8 cellular contexts compared by ENCODE assay signal in genomic region chr4:6974138-6974848, GRCh38.
DNase-seq lines count a peak whose midpoint lies in the region; ATAC-seq, FAIRE-seq and TF ChIP-seq lines count a peak whose summit lies in the region.

No MANE protein-coding gene starts in this region.

- ATAC-seq in pancreas (peak; percentile 77 to 100 (median 98)), upper lobe of right lung (peak; percentile 99)

- FAIRE-seq in GM18507 (lab: Jason Lieb, UNC) (peak; percentile 95), pancreas (lab: Jason Lieb, UNC) (peak; percentile 73)

- H3K36me3 Mint-ChIP-seq in IgD-negative memory B cell, result peaks cover 2% of the 10 kb centered on the region
- peaks cover 2% of the 10 kb centered on the region for H3K36me3 Mint-ChIP-seq in activated naive CD4-positive, alpha-beta T cell treated with anti-CD3 and anti-CD28 coated beads for 36 hours (ENCODE audit: low read depth)

- POLR2A ChIA-PET in SK-N-SH (lab: Yijun Ruan, JAX), result interaction anchor here (1.0 to 1.6 kb wide), 3 partner anchors 13 to 93 kb away, joined by 3 to 6 read pairs (median 4); partner anchors contain the start of gene GRPEL1

- CTCF ChIA-PET in SK-N-SH (lab: Yijun Ruan, JAX), result interaction anchor here (0.6 to 3.4 kb wide), 46 partner anchors 9 to 824 kb away, joined by 3 to 33 read pairs (median 5); partner anchors contain the start of genes GRPEL1 and TADA2B
- CTCF ChIA-PET in activated naive CD4-positive, alpha-beta T cell treated with anti-CD3 and anti-CD28 coated beads for 36 hours (lab: Charles Lee), result interaction anchor here (0.7 to 2.7 kb wide), 23 partner anchors 9 to 330 kb away, joined by 3 to 26 read pairs (median 5); partner anchors contain the start of gene TADA2B

- TF ChIP-seq CTCF in AG09319 (IDR thresholded peaks at IDR 0.05; ENCODE audit: low read depth, low read length) (peak; percentile 99), SK-N-SH (IDR thresholded peaks at IDR 0.05) (peak; percentile 89), pancreas (IDR thresholded peaks at IDR 0.05) (peak; percentile 89 to 97 (median 96)), upper lobe of right lung (IDR thresholded peaks at IDR 0.05) (peak; percentile 98)

- peak; percentile 54 for DNase-seq in AG09319 (ENCODE audit: extremely low read depth, low read depth)
- DNase-seq in GM18507 (ENCODE audit: extremely low spot score, insufficient read length, low read depth), result peak; percentile 58
- DNase-seq in SK-N-SH, result peak; percentile 87
- DNase-seq in activated naive CD4-positive, alpha-beta T cell treated with anti-CD3 and anti-CD28 coated beads for 36 hours, result peak; percentile 91
- peak; percentile 83 for DNase-seq in globus pallidus (ENCODE audit: low spot score)
- DNase-seq in pancreas, result peak; percentile 66 to 89 (median 76)
- peak; percentile 81 for DNase-seq in upper lobe of right lung

- H3K27me3 Mint-ChIP-seq in IgD-negative memory B cell, result no peaks in the 10 kb centered on the region
- no peaks in the 10 kb centered on the region for H3K27me3 Mint-ChIP-seq in activated naive CD4-positive, alpha-beta T cell treated with anti-CD3 and anti-CD28 coated beads for 36 hours (ENCODE audit: low read depth)

- H4K20me1 ChIP-seq in SK-N-SH (ENCODE audit: insufficient read depth), result no peaks in the 10 kb centered on the region

- H3K9ac ChIP-seq in SK-N-SH, result no peak overlapping the region

- H3F3A ChIP-seq in SK-N-SH (replicated peaks; ENCODE audit: insufficient read depth), result no peaks in the 10 kb centered on the region

- H3K79me2 ChIP-seq in SK-N-SH (ENCODE audit: insufficient read depth), result no peaks in the 10 kb centered on the region

- peak overlapping the region in 2 of 3 donors; percentile 47 to 73 for H3K27ac Mint-ChIP-seq in IgD-negative memory B cell
- no peak overlapping the region for H3K27ac Mint-ChIP-seq in activated naive CD4-positive, alpha-beta T cell treated with anti-CD3 and anti-CD28 coated beads for 36 hours

- TF ChIP-seq RAD21 in SK-N-SH (IDR thresholded peaks at IDR 0.05; ENCODE audit: low read length), result peak; percentile 81

- H3K4me3 Mint-ChIP-seq in IgD-negative memory B cell, result peak overlapping the region in 2 of 4 donors; percentile 5 to 57
- H3K4me3 Mint-ChIP-seq in activated naive CD4-positive, alpha-beta T cell treated with anti-CD3 and anti-CD28 coated beads for 36 hours, result no peak overlapping the region

- H3K27ac ChIP-seq in SK-N-SH (ENCODE audit: low read depth in 2 of 2, low read length in 1 of 2) (no peak overlapping the region), pancreas (no peak overlapping the region), upper lobe of right lung (no peak overlapping the region)

- H3K27me3 ChIP-seq in SK-N-SH (ENCODE audit: insufficient read depth) (no peaks in the 10 kb centered on the region), pancreas (no peaks in the 10 kb centered on the region), upper lobe of right lung (no peaks in the 10 kb centered on the region)

- intact Hi-C loops in activated naive CD4-positive, alpha-beta T cell treated with anti-CD3 and anti-CD28 coated beads for 36 hours (cut with micrococcal nuclease), result loop anchor here (1.0 kb wide), 2 partner anchors 12 to 94 kb away; partner anchors contain the start of gene GRPEL1
- intact Hi-C loops in pancreas (cut with DNase I), result no loop called here
- intact Hi-C loops in upper lobe of right lung (cut with DNase I), result no loop called here

- no peak overlapping the region for H3K4me3 ChIP-seq in SK-N-SH (ENCODE audit: low read depth in 2 of 2, low read length in 1 of 2)
- no peak overlapping the region for H3K4me3 ChIP-seq in pancreas
- no peak overlapping the region for H3K4me3 ChIP-seq in upper lobe of right lung

- H3K4me1 Mint-ChIP-seq in IgD-negative memory B cell, result peaks cover 16 to 28% (median 22%) of the 10 kb centered on the region in 3 donors
- H3K4me1 Mint-ChIP-seq in activated naive CD4-positive, alpha-beta T cell treated with anti-CD3 and anti-CD28 coated beads for 36 hours (ENCODE audit: low read depth), result peaks cover 13% of the 10 kb centered on the region

- 41% methylated on average over 7 of the region's 7 CpGs for WGBS in SK-N-SH (ENCODE audit: low lambda C conversion rate)
- 20 to 22% methylated on average over 7 of the region's 7 CpGs for WGBS in pancreas, 2 donors

- no peaks in the 10 kb centered on the region for H3K9me3 Mint-ChIP-seq in IgD-negative memory B cell
- H3K9me3 Mint-ChIP-seq in activated naive CD4-positive, alpha-beta T cell treated with anti-CD3 and anti-CD28 coated beads for 36 hours, result no peaks in the 10 kb centered on the region

- no peaks in the 10 kb centered on the region; a peak in 1 of 4 replicates for H3K4me1 ChIP-seq in SK-N-SH (ENCODE audit: control insufficient read depth in 1 of 2, insufficient read depth in 2 of 2, low read depth in 1 of 2, low read length in 1 of 2)
- H3K4me1 ChIP-seq in pancreas, result peaks cover 0 to 6% (median 4%) of the 10 kb centered on the region in 3 donors
- H3K4me1 ChIP-seq in upper lobe of right lung, result peaks cover 9% of the 10 kb centered on the region

- no peak overlapping the region for H2AFZ ChIP-seq in SK-N-SH (ENCODE audit: low read depth)

- H3K9me3 ChIP-seq in SK-N-SH (no peaks in the 10 kb centered on the region), pancreas (no peaks in the 10 kb centered on the region), upper lobe of right lung (no peaks in the 10 kb centered on the region)

- no peaks in the 10 kb centered on the region for H3K36me3 ChIP-seq in SK-N-SH (replicated peaks in 1 of 2; ENCODE audit: control insufficient read depth in 1 of 2, insufficient read depth in 2 of 2, low read length in 1 of 2)
- no peaks in the 10 kb centered on the region for H3K36me3 ChIP-seq in pancreas
- no peaks in the 10 kb centered on the region for H3K36me3 ChIP-seq in upper lobe of right lung

- no peak overlapping the region for H3K4me2 ChIP-seq in SK-N-SH

- no peak for TF ChIP-seq EP300 in SK-N-SH (IDR thresholded peaks at IDR 0.05; ENCODE audit: borderline replicate concordance in 1 of 2, low read depth in 1 of 2, low read length in 1 of 2)

- H3K9me2 ChIP-seq in SK-N-SH, result no peaks in the 10 kb centered on the region

TF ChIP-seq in SK-N-SH, 30 proteins besides CTCF, POLR2A, EP300 and RAD21:
- peak; percentile 37 for TF ChIP-seq CHD2 (IDR thresholded peaks at IDR 0.05; ENCODE audit: low read length, partially characterized antibody)
- peak; percentile 52; the same call in 1 of the 2 replicates for TF ChIP-seq RCOR1 (IDR thresholded peaks at IDR 0.05; ENCODE audit: low read length)
- no peak for TF ChIP-seq USF2 (IDR thresholded peaks at IDR 0.05; ENCODE audit: borderline replicate concordance, low read depth, low read length)
- TF ChIP-seq SMC3 (IDR thresholded peaks at IDR 0.05; ENCODE audit: low read depth, low read length), result peak; percentile 87
- TF ChIP-seq MXI1 (IDR thresholded peaks at IDR 0.05; ENCODE audit: low read depth, low read length), result peak; percentile 29; the same call in 1 of the 2 replicates
- no peak for TF ChIP-seq YY1 (IDR thresholded peaks at IDR 0.05; ENCODE audit: low read depth)
